8 cellular contexts compared by ENCODE assay signal in the genomic region with DNA sequence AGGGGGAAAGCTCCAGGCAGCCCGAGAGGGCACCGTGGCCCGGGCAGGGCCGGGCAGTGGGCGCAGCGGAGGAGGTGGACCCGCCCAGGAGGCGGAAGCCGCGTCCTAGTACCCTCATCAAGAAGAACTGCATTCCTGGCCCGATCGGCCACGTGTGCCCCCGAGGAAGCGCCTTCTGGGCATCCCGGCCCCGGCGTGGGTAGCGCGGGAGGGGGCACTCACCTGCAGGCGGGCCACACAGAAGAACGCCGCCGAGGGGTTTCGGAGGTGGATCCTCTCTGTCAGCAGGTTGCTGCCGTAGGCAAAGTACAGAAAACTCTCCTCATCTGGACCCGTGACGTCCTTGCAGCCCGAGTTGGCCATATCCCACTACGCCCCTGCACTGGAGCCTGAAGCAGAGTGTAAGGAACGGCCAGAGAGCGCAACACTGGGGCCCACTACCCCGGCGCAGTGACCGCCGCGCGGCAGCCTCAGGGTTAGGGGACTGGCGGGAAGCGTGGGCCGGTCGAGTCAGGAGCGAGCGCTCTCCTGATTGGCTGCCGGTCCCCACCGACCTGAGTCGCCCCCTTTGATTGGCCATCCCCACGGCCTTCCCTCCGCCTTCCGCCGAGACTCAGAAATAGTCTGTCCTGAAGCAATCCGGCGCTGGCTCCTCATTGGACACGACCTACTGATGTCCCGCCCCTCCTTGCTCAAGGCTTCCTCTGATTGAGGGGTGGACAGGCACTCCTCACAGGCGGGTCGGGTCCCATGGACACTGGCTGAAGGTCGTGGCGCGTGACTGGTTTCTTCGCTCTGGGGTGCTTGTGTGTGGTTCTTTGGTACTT. TPM values are rescaled to one million over a fixed set of nuclear protein-coding genes. Genes with fewer than 3 reads are reported as not detected.
A peak's percentile ranks its signal among the peaks of the same experiment; 100 is the strongest.
DNase-seq lines count a peak whose midpoint lies in the region; ATAC-seq and TF ChIP-seq lines count a peak whose summit lies in the region.

A gene with protein sequence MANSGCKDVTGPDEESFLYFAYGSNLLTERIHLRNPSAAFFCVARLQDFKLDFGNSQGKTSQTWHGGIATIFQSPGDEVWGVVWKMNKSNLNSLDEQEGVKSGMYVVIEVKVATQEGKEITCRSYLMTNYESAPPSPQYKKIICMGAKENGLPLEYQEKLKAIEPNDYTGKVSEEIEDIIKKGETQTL (minus strand): TSS at position 483 of the 827 bp plus-strand sequence. CDS start 120 bp downstream, at position 363.

- H3K4me3 Mint-ChIP-seq in T-helper 1 cell treated with Interleukin-12 subunit alpha and Interleukin-12 subunit beta and Interleukin-4 antibody, amounts not matched to agents 30 μg/mL and 1 μg/mL, for 36 hours = peak within 1 kb of the TSS; percentile 88
- H3K4me3 Mint-ChIP-seq in progenitor cell of endocrine pancreas (ENCODE audit: low read depth) = peak within 1 kb of the TSS; percentile 75

- peaks cover 6% of the 10 kb centered on the region for H3K9me3 Mint-ChIP-seq in T-helper 1 cell treated with Interleukin-12 subunit alpha and Interleukin-12 subunit beta and Interleukin-4 antibody, amounts not matched to agents 30 μg/mL and 1 μg/mL, for 36 hours
- peaks cover 6% of the 10 kb centered on the region for H3K9me3 Mint-ChIP-seq in progenitor cell of endocrine pancreas (ENCODE audit: low read depth)

- TF ChIP-seq CTCF in GM13977 (IDR thresholded peaks at IDR 0.05; ENCODE audit: extremely low read depth, insufficient read depth, missing control alignments) (no peak), progenitor cell of endocrine pancreas (IDR thresholded peaks at IDR 0.05; ENCODE audit: unreplicated experiment) (no peak)

- H3K36me3 Mint-ChIP-seq in T-helper 1 cell treated with Interleukin-12 subunit alpha and Interleukin-12 subunit beta and Interleukin-4 antibody, amounts not matched to agents 30 μg/mL and 1 μg/mL, for 36 hours (ENCODE audit: low read depth) = peaks cover 19% of the 10 kb centered on the region
- peaks cover 7% of the 10 kb centered on the region for H3K36me3 Mint-ChIP-seq in progenitor cell of endocrine pancreas (ENCODE audit: insufficient read depth)

- in situ Hi-C loops in GM13977 (cut with MboI; ENCODE audit: low pct_unique_long_range_greater_than_20kb, low sequenced_read_pairs, unreplicated experiment) = no loop called here

- peaks cover 38% of the 10 kb centered on the region for H3K4me1 Mint-ChIP-seq in T-helper 1 cell treated with Interleukin-12 subunit alpha and Interleukin-12 subunit beta and Interleukin-4 antibody, amounts not matched to agents 30 μg/mL and 1 μg/mL, for 36 hours (ENCODE audit: low read depth)
- peaks cover 22% of the 10 kb centered on the region for H3K4me1 Mint-ChIP-seq in progenitor cell of endocrine pancreas (ENCODE audit: low read depth)

- DNase-seq in GM13977 (ENCODE audit: low spot score) = peak; percentile 96
- DNase-seq in NCI-H1694 (lab: John Stamatoyannopoulos, UW) = peak; percentile 98
- DNase-seq in amniotic stem cell (lab: John Stamatoyannopoulos, UW) = peak; percentile 97
- DNase-seq in left cardiac atrium = peak; percentile 100
- DNase-seq in progenitor cell of endocrine pancreas (ENCODE audit: low spot score, unreplicated experiment) = peak; percentile 94
- peak; percentile 99 for DNase-seq in ureter (ENCODE audit: low spot score)

- H3K27ac Mint-ChIP-seq in T-helper 1 cell treated with Interleukin-12 subunit alpha and Interleukin-12 subunit beta and Interleukin-4 antibody, amounts not matched to agents 30 μg/mL and 1 μg/mL, for 36 hours = peak within 1 kb of the TSS; percentile 88
- H3K27ac Mint-ChIP-seq in progenitor cell of endocrine pancreas = peak within 1 kb of the TSS; percentile 87

- intact Hi-C loops in left cardiac atrium (cut with DNase I) = loop anchor here in 1 of 2 donors (2.0 to 10.0 kb wide), 2 partner anchors 26 to 60 kb away; a partner anchor contains a TSS

- H3K27me3 Mint-ChIP-seq in T-helper 1 cell treated with Interleukin-12 subunit alpha and Interleukin-12 subunit beta and Interleukin-4 antibody, amounts not matched to agents 30 μg/mL and 1 μg/mL, for 36 hours (ENCODE audit: low read depth) = no peaks in the 10 kb centered on the region
- H3K27me3 Mint-ChIP-seq in progenitor cell of endocrine pancreas = no peaks in the 10 kb centered on the region

- ATAC-seq in HG02884 (IDR thresholded peaks at IDR 0.05; ENCODE audit: unreplicated experiment) (peak; percentile 97), left cardiac atrium (peak; percentile 99)

RNA-seq across cellular contexts. Expression of the gene that starts here (rescaled TPM):
- total RNA-seq in left cardiac atrium = 10 to 100 TPM; 22.0 to 31.7 TPM
- 54.0 and 54.7 TPM in 2 replicates for total RNA-seq in progenitor cell of endocrine pancreas
- total RNA-seq in ureter = 38.7 TPM

Comparison
In these comparisons a context has a peak if more than half of its experiments do, and no peak if none do; other contexts are left out.
1. Peak in every context shown above with its lines: DNase-seq and ATAC-seq.